8 cellular contexts compared by ENCODE assay signal in genomic region chr2:130390460-130391057, GRCh38. TPM values are rescaled to one million over a fixed set of nuclear protein-coding genes. Genes with fewer than 3 reads are reported as not detected.
A peak's percentile ranks its signal among the peaks of the same experiment; 100 is the strongest.
DNase-seq lines count a peak whose midpoint lies in the region; TF ChIP-seq lines count a peak whose summit lies in the region.

No MANE protein-coding gene starts in this region.

- in situ Hi-C loops in HAP-1 (cut with MboI; ENCODE audit: low sequenced_read_pairs), result no loop called here

- no peaks in the 10 kb centered on the region for H3K9me3 Mint-ChIP-seq in nephron progenitor cell

- H3K27me3 ChIP-seq in HAP-1 (ENCODE audit: low read depth) (no peaks in the 10 kb centered on the region), Peyer's patch (no peaks in the 10 kb centered on the region)

- H3K27ac ChIP-seq in Peyer's patch (peak overlapping the region; percentile 68 to 88 (median 82)), epithelial cell of prostate (peak overlapping the region; percentile 68)

- peak overlapping the region; percentile 87 for H3K4me3 Mint-ChIP-seq in nephron progenitor cell

- no peaks in the 10 kb centered on the region for H3K9me3 ChIP-seq in HAP-1
- no peaks in the 10 kb centered on the region for H3K9me3 ChIP-seq in Peyer's patch

- no peak for TF ChIP-seq CTCF in Peyer's patch (IDR thresholded peaks at IDR 0.05)
- TF ChIP-seq CTCF in nephron progenitor cell (IDR thresholded peaks at IDR 0.05), result no peak
- no peak for TF ChIP-seq CTCF in GM10266 (IDR thresholded peaks at IDR 0.05; ENCODE audit: control insufficient read depth, insufficient read depth, low read depth, missing control alignments)

- H3K4me1 Mint-ChIP-seq in nephron progenitor cell, result peaks cover 20% of the 10 kb centered on the region

- peaks cover 16% of the 10 kb centered on the region for H3K27me3 Mint-ChIP-seq in nephron progenitor cell (ENCODE audit: low read depth, poor library complexity)

- H3K36me3 Mint-ChIP-seq in nephron progenitor cell (ENCODE audit: low read depth), result no peaks in the 10 kb centered on the region

- H3K4me1 ChIP-seq in HAP-1, result peaks cover 7% of the 10 kb centered on the region
- peaks cover 0 to 18% (median 7%) of the 10 kb centered on the region in 4 donors for H3K4me1 ChIP-seq in Peyer's patch

- peak; percentile 4 for DNase-seq in GDM1 (lab: John Stamatoyannopoulos, UW)
- no peak for DNase-seq in HAP-1 (ENCODE audit: low spot score in 2 of 2)
- peak in 2 of 3 donors; percentile 67 to 74 for DNase-seq in Peyer's patch
- peak; percentile 27 for DNase-seq in epithelial cell of prostate (ENCODE audit: low read depth, low spot score)
- DNase-seq in nephron progenitor cell, result no peak
- DNase-seq in NCI-H446 (lab: John Stamatoyannopoulos, UW), result no peak
- DNase-seq in SHP77 (lab: John Stamatoyannopoulos, UW), result no peak
- DNase-seq in GM10266 (ENCODE audit: extremely low spot score), result no peak

- H3K4me3 ChIP-seq in HAP-1 (peak overlapping the region; percentile 56), Peyer's patch (peak overlapping the region; percentile 62 to 67 (median 64))

- TF ChIP-seq POLR2A in Peyer's patch (IDR thresholded peaks at IDR 0.05), result no peak

- H3K27ac Mint-ChIP-seq in nephron progenitor cell, result no peak overlapping the region

- no peaks in the 10 kb centered on the region for H3K36me3 ChIP-seq in HAP-1 (replicated peaks)
- no peaks in the 10 kb centered on the region for H3K36me3 ChIP-seq in Peyer's patch

RNA-seq across cellular contexts. Expression of gene PTPN18, which starts 34.7 kb away (rescaled TPM):
- total RNA-seq in Peyer's patch, result 100 to 1,000 TPM; 137 to 208 (median 169) TPM

RNA-seq across cellular contexts. Expression of gene IMP4, which starts 47.9 kb away (rescaled TPM):
- 10 to 100 TPM; 41.9 to 99.9 (median 62.8) TPM for total RNA-seq in Peyer's patch

Comparison
In these comparisons a context has a peak if more than half of its experiments do, and no peak if none do; other contexts are left out.
1. DNase-seq: peak in GDM1 (single experiment), Peyer's patch (2 of 3) and epithelial cell of prostate (single experiment); none in HAP-1 (0 of 2), nephron progenitor cell (single experiment), NCI-H446 (0 of 2), SHP77 (0 of 2) and GM10266 (single experiment).